In genomic region chr9:18923671-18924430, GRCh38 we compare ENCODE assay signal across 7 cellular contexts.
"Had no signal": no experiment of that assay in that cellular context is flagged by ENCODE, and none has a peak within 500 bp of the region (broad histone marks: within the 10 kb centered on the region; RNA-seq: fewer than 3 reads in every experiment).

No MANE protein-coding gene starts in this region.

- ATAC-seq: GM12878 had no signal

- H3K4me3 ChIP-seq: GM12878 had no signal

- FAIRE-seq: G401.6, GM12878, GM12891, GM18507, GM19239 had no signal

- DNase-seq: GDM1, GF-D8 had no signal
